ENCODE assay signal across 1 cellular context in the genomic region with DNA sequence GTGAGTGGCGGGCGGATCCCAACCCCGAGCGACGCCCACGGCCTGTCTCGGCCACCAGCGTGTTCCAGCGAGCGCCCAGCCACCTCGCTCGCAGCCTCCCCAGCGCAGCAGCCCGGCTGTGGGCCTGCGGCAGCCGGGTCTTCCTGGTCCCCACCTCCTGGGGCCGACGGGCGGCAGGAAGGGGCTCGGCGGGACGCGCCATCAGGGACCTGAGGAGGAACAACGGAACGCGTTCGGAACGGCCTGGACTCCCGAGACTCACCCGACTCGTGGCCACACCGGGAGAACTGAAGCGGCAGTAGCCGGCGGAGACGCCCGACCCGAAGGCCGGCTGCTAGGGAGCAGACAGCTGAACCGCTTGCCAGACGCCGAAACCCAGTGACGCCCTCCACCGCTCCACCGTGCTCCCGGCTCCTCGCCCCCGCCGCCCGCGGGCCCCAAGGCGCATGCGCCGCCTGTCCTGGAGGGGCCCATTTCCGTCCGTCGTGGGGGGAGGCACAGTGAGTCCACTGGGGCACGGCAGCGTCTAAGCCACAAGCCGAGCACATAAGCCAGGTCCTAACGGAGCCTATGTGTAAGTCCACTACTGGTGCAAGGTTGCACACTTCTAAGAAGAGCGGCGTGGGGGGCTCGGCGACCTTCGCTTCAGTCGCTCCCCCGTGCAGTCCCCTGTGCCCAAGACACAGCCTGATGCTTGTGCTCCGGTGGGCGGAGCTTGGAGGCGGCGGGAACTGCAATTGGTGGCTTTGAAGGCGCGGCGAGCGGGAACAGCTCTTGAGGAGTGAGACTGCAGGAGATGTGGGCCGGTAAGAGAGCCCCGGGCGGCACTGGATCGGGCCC.
TF ChIP-seq lines count a peak whose summit lies in the region.

A gene with protein sequence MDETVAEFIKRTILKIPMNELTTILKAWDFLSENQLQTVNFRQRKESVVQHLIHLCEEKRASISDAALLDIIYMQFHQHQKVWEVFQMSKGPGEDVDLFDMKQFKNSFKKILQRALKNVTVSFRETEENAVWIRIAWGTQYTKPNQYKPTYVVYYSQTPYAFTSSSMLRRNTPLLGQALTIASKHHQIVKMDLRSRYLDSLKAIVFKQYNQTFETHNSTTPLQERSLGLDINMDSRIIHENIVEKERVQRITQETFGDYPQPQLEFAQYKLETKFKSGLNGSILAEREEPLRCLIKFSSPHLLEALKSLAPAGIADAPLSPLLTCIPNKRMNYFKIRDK (plus strand): TSS at position 743 of the 840 bp plus-strand sequence. CDS start 4,726 bp downstream, outside the sequence.
Gene CMC2 (minus strand): TSS at position 414 of the 840 bp plus-strand sequence. CDS start 9,491 bp downstream, outside the sequence.

TF ChIP-seq in HepG2, 621 proteins besides CTCF, POLR2A, EP300 and RAD21 (continued from another document and continues in another):
- TF ChIP-seq E2F5 (CRISPR knock-in tag; conservative IDR thresholded peaks at IDR 0.05) (peak; percentile 98), NFATC3 (CRISPR knock-in tag; IDR thresholded peaks at IDR 0.05) (peak; percentile 84; the same call in 1 of the 2 replicates), SP4 (CRISPR knock-in tag; IDR thresholded peaks at IDR 0.05) (peak; percentile 88), ZNF782 (CRISPR knock-in tag; IDR thresholded peaks at IDR 0.05; ENCODE audit: borderline replicate concordance) (peak; percentile 20), FOXM1 (CRISPR knock-in tag; IDR thresholded peaks at IDR 0.05) (peak; percentile 25; the same call in 1 of the 2 replicates), ZC3H13 (CRISPR knock-in tag; IDR thresholded peaks at IDR 0.05) (peak; percentile 90), MAX (IDR thresholded peaks at IDR 0.05) (peak; percentile 88), ZNF841 (CRISPR knock-in tag; IDR thresholded peaks at IDR 0.05; ENCODE audit: borderline replicate concordance) (no peak), TAF15 (IDR thresholded peaks at IDR 0.05; ENCODE audit: low read depth, low read length, poor library complexity, severe bottlenecking) (peak; percentile 53), JUN (CRISPR knock-in tag; IDR thresholded peaks at IDR 0.05) (no peak; the same call in 1 of the 2 replicates), CERS6 (CRISPR knock-in tag; IDR thresholded peaks at IDR 0.05) (0 out of 2 replicates have a peak, but pooled peaks have one; percentile 13), ZNF10 (CRISPR knock-in tag; IDR thresholded peaks at IDR 0.05; ENCODE audit: borderline replicate concordance, low read depth) (no peak), ZNF780A (CRISPR knock-in tag; IDR thresholded peaks at IDR 0.05) (peak; percentile 64), FUBP1 (CRISPR knock-in tag; IDR thresholded peaks at IDR 0.05; ENCODE audit: borderline replicate concordance) (0 out of 2 replicates have a peak, but pooled peaks have one; percentile 95), MAF1 (CRISPR knock-in tag; IDR thresholded peaks at IDR 0.05; ENCODE audit: borderline replicate concordance) (no peak; the same call in 1 of the 2 replicates), ZNF263 (CRISPR knock-in tag; IDR thresholded peaks at IDR 0.05) (peak; percentile 98), LCORL (IDR thresholded peaks at IDR 0.05) (no peak), LCORL (CRISPR knock-in tag; IDR thresholded peaks at IDR 0.05) (peak; percentile 18; the same call in 1 of the 2 replicates), ZNF234 (CRISPR knock-in tag; conservative IDR thresholded peaks at IDR 0.05) (peak; percentile 63; the same call in 1 of the 2 replicates), KLF13 (CRISPR knock-in tag; IDR thresholded peaks at IDR 0.05) (no peak), NKX3-1 (CRISPR knock-in tag; IDR thresholded peaks at IDR 0.05) (peak; percentile 49), FOXO4 (CRISPR knock-in tag; conservative IDR thresholded peaks at IDR 0.05) (no peak), NFYB (CRISPR knock-in tag; IDR thresholded peaks at IDR 0.05) (peak; percentile 84), AHR (CRISPR knock-in tag; IDR thresholded peaks at IDR 0.05) (no peak), KDM1A (CRISPR knock-in tag; IDR thresholded peaks at IDR 0.05) (0 out of 2 replicates have a peak, but pooled peaks have one; percentile 25), HCFC1 (IDR thresholded peaks at IDR 0.05; ENCODE audit: low read depth, low read length) (peak; percentile 37; the same call in 1 of the 2 replicates), FOXP4 (CRISPR knock-in tag; IDR thresholded peaks at IDR 0.05) (no peak), ETV6 (CRISPR knock-in tag; conservative IDR thresholded peaks at IDR 0.05) (peak; percentile 58; the same call in 1 of the 2 replicates), ZNF318 (CRISPR knock-in tag; IDR thresholded peaks at IDR 0.05) (peak; percentile 76; the same call in 1 of the 2 replicates), RBM39 (IDR thresholded peaks at IDR 0.05; ENCODE audit: low read depth, low read length, poor library complexity, severe bottlenecking) (peak; percentile 23)
- TF ChIP-seq, protein P1, sequence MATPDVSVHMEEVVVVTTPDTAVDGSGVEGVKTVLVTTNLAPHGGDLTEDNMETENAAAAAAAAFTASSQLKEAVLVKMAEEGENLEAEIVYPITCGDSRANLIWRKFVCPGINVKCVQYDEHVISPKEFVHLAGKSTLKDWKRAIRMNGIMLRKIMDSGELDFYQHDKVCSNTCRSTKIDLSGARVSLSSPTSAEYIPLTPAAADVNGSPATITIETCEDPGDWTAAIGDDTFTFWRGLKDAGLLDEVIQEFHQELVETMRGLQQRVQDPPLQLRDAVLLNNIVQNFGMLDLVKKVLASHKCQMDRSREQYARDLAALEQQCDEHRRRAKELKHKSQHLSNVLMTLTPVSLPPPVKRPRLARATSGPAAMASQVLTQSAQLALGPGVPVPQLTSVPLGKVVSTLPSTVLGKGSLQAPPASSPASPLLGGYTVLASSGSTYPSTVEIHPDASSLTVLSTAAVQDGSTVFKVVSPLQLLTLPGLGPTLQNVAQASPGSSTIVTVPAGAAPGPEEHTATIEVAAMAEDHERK (CRISPR knock-in tag; IDR thresholded peaks at IDR 0.05; ENCODE audit: low read depth), result no peak
